Comparison of ENCODE assay signal across 1 cellular context in genomic region chr10:99731296-99732032, GRCh38.
TF ChIP-seq lines count a peak whose summit lies in the region.

No MANE protein-coding gene starts in this region.

TF ChIP-seq in GM12878, 131 proteins besides CTCF, POLR2A, EP300 and RAD21 (continues in another document):
- no peak for TF ChIP-seq E2F4 (IDR thresholded peaks at IDR 0.05; ENCODE audit: low read depth, low read length)
- TF ChIP-seq USF2 (IDR thresholded peaks at IDR 0.05; ENCODE audit: borderline replicate concordance, low read depth, low read length) = no peak
- no peak for TF ChIP-seq GABPA (IDR thresholded peaks at IDR 0.05; ENCODE audit: low read depth)
- no peak for TF ChIP-seq NRF1 (conservative IDR thresholded peaks at IDR 0.05; ENCODE audit: low read depth, low read length)
- no peak for TF ChIP-seq HDGF (IDR thresholded peaks at IDR 0.05)
- no peak for TF ChIP-seq POLR2AphosphoS5 (IDR thresholded peaks at IDR 0.05; ENCODE audit: low read length)
- peak; percentile 61 for TF ChIP-seq RELB (IDR thresholded peaks at IDR 0.05; ENCODE audit: low read depth)
- TF ChIP-seq USF1 (IDR thresholded peaks at IDR 0.05; ENCODE audit: borderline replicate concordance, extremely low read length, insufficient read depth, low read depth, low read length) = no peak
- TF ChIP-seq KDM1A (IDR thresholded peaks at IDR 0.05; ENCODE audit: borderline replicate concordance) = 0 out of 2 replicates have a peak, but pooled peaks have one; percentile 31
- no peak for TF ChIP-seq HDAC2 (IDR thresholded peaks at IDR 0.05)
- no peak for TF ChIP-seq RBBP5 (conservative IDR thresholded peaks at IDR 0.05)
- no peak for TF ChIP-seq SPI1 (IDR thresholded peaks at IDR 0.05; ENCODE audit: borderline replicate concordance, insufficient read depth, low read depth, low read length)
- TF ChIP-seq KAT2A (conservative IDR thresholded peaks at IDR 0.05; ENCODE audit: control insufficient read depth, low read depth, low read length) = no peak
- TF ChIP-seq ZBTB40 (IDR thresholded peaks at IDR 0.05; ENCODE audit: borderline replicate concordance) = no peak
- TF ChIP-seq MYB (IDR thresholded peaks at IDR 0.05; ENCODE audit: borderline replicate concordance, low read depth, low read length) = no peak
- no peak for TF ChIP-seq IRF3 (IDR thresholded peaks at IDR 0.05)
- no peak for TF ChIP-seq BCL3 (IDR thresholded peaks at IDR 0.05; ENCODE audit: borderline replicate concordance, insufficient read depth, low read depth, low read length, poor library complexity, severe bottlenecking)
- no peak for TF ChIP-seq FOXK2 (IDR thresholded peaks at IDR 0.05)
- no peak for TF ChIP-seq PAX5 (IDR thresholded peaks at IDR 0.05; ENCODE audit: borderline replicate concordance, low read depth, low read length)
- TF ChIP-seq RAD51 (IDR thresholded peaks at IDR 0.05) = no peak
- no peak for TF ChIP-seq SMAD5 (IDR thresholded peaks at IDR 0.05; ENCODE audit: low read depth)
- TF ChIP-seq BCL11A (IDR thresholded peaks at IDR 0.05; ENCODE audit: low read depth, low read length) = no peak
- TF ChIP-seq ZNF207 (IDR thresholded peaks at IDR 0.05; ENCODE audit: borderline replicate concordance) = no peak
- no peak for TF ChIP-seq REST (IDR thresholded peaks at IDR 0.05; ENCODE audit: low read depth, low read length)
- no peak for TF ChIP-seq TARDBP (IDR thresholded peaks at IDR 0.05; ENCODE audit: borderline replicate concordance)
- TF ChIP-seq YY1 (IDR thresholded peaks at IDR 0.05; ENCODE audit: low read depth, low read length) = no peak
- TF ChIP-seq NR2C1 (IDR thresholded peaks at IDR 0.05) = no peak
- no peak for TF ChIP-seq ESRRA (IDR thresholded peaks at IDR 0.05; ENCODE audit: low read length)
- TF ChIP-seq SIN3A (IDR thresholded peaks at IDR 0.05; ENCODE audit: low read depth, low read length) = no peak; the same call in 1 of the 2 replicates
- no peak for TF ChIP-seq EZH2 (IDR thresholded peaks at IDR 0.05; ENCODE audit: borderline replicate concordance, control insufficient read depth, low read depth, low read length)
- TF ChIP-seq ZBED1 (IDR thresholded peaks at IDR 0.05; ENCODE audit: borderline replicate concordance) = no peak
- TF ChIP-seq JUND (IDR thresholded peaks at IDR 0.05; ENCODE audit: low read depth, low read length) = no peak
- TF ChIP-seq ZBTB11 (CRISPR knock-in tag; IDR thresholded peaks at IDR 0.05) = 0 out of 2 replicates have a peak, but pooled peaks have one; percentile 5
- peak; percentile 46; the same call in 1 of the 2 replicates for TF ChIP-seq GATAD2B (conservative IDR thresholded peaks at IDR 0.05; ENCODE audit: low read depth)
- TF ChIP-seq IKZF2 (IDR thresholded peaks at IDR 0.05) = no peak; a peak in 1 of 4 replicates
- no peak for TF ChIP-seq NFXL1 (IDR thresholded peaks at IDR 0.05; ENCODE audit: borderline replicate concordance)
- TF ChIP-seq PRDM15 (CRISPR knock-in tag; IDR thresholded peaks at IDR 0.05) = no peak
